Comparison of ENCODE assay signal across 17 cellular contexts in the genomic region with DNA sequence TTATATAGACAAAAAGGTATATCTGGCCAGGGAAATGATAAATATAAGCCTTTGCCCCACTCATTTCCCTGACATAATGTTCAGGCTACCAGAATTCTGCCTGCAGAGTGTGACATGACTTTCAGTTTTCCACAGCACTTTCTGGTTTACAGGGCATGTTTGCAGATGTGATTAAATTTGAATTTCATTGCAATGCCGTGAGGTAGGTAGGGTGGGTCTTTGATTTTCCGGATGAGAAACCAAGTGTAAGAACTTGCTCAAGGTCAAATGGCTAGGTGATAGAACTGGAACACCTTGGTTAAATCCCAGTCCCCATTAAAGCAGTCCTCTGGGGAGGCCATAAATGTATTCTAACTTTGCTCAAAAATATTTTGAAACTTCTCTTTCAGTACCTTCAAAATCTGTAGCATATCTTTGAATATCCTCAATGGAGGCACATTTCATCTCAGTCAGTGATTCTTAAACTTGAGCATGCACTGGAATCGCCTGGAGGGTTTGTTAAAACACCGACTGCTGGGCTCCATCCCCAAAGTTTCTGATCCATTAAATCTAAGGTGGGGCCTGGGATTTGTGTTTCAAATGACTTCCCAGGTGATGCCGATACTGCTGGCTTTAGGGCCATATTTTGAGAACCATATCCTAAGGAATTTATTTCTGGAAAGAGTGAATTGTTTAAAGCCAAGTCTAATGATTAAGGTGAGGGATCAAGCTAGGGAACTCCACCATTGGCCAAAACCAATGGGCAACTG. TPM values are rescaled to one million over a fixed set of nuclear protein-coding genes. Genes with fewer than 3 reads are reported as not detected.
DNase-seq lines count a peak whose midpoint lies in the region; ATAC-seq, FAIRE-seq and TF ChIP-seq lines count a peak whose summit lies in the region.
"Had no signal": no experiment of that assay in that cellular context is flagged by ENCODE, and none has a peak within 500 bp of the region (broad histone marks: within the 10 kb centered on the region; RNA-seq: fewer than 3 reads in every experiment).

No MANE protein-coding gene starts in this region.

- POLR2A ChIA-PET in A549 (lab: Yijun Ruan, JAX) (no interaction called here), HCT116 (lab: Charles Lee) (no interaction called here)

- no peak for TF ChIP-seq RAD21 in A549 (conservative IDR thresholded peaks at IDR 0.05 in 1 of 2, IDR thresholded peaks at IDR 0.05 in 1 of 2)
- no peak for TF ChIP-seq RAD21 in HCT116 (IDR thresholded peaks at IDR 0.05; ENCODE audit: low read depth)

- no peaks in the 10 kb centered on the region for H3K9me3 Mint-ChIP-seq in nephron
- H3K9me3 Mint-ChIP-seq in activated naive CD4-positive, alpha-beta T cell treated with anti-CD3 and anti-CD28 coated beads, Interleukin-2, amount 10 ng/mL, durations not matched to agents 7 days and 5 days: no peaks in the 10 kb centered on the region
- H3K9me3 Mint-ChIP-seq: CD4-positive, CD25-positive, alpha-beta regulatory T cell; CD8-positive, alpha-beta memory T cell had no signal

- H3K4me1 ChIP-seq in A549 (peaks cover 18% of the 10 kb centered on the region), HCT116 (ENCODE audit: control insufficient read depth in 1 of 2, insufficient read depth in 2 of 2, low read length in 2 of 2) (peaks cover 0 to 10% of the 10 kb centered on the region in 2 experiments; a peak in 2 of 4 replicates)

- H3K36me3 ChIP-seq in HCT116 (ENCODE audit: control insufficient read depth in 1 of 2, insufficient read depth in 2 of 2, low read length in 2 of 2) (no peaks in the 10 kb centered on the region), MG63 (no peaks in the 10 kb centered on the region)

- no peak for DNase-seq in A549 (ENCODE audit: low read depth in 1 of 2, low spot score in 1 of 2)
- no peak for DNase-seq in HCT116 (ENCODE audit: low read depth, low spot score)
- peak; percentile 36 for DNase-seq in kidney glomerular epithelial cell (lab: John Stamatoyannopoulos, UW)
- no peak for DNase-seq in MG63
- DNase-seq in GF-D8 (lab: John Stamatoyannopoulos, UW): no peak
- no peak for DNase-seq in GM03348 (ENCODE audit: low spot score)
- DNase-seq in activated naive CD4-positive, alpha-beta T cell treated with anti-CD3 and anti-CD28 coated beads, Interleukin-2, amount 10 ng/mL, durations not matched to agents 7 days and 5 days: no peak
- DNase-seq: 8988T; C1 segment of cervical spinal cord; CD4-positive, CD25-positive, alpha-beta regulatory T cell; CD8-positive, alpha-beta memory T cell; GOT3; H7 had no signal

- ATAC-seq in A549 (no peak), HCT116 (no peak)

- WGBS in A549 (ENCODE audit: missing lambda C conversion rate): 90% methylated on average over 5 of the region's 5 CpGs

- no peaks in the 10 kb centered on the region for H3K9me2 ChIP-seq in HCT116 (ENCODE audit: insufficient read depth)

- no peaks in the 10 kb centered on the region for H3K36me3 Mint-ChIP-seq in nephron (ENCODE audit: low read depth)
- H3K36me3 Mint-ChIP-seq in activated naive CD4-positive, alpha-beta T cell treated with anti-CD3 and anti-CD28 coated beads, Interleukin-2, amount 10 ng/mL, durations not matched to agents 7 days and 5 days: no peaks in the 10 kb centered on the region
- H3K36me3 Mint-ChIP-seq: CD4-positive, CD25-positive, alpha-beta regulatory T cell had no signal

- CTCF ChIA-PET in A549 (lab: Yijun Ruan, JAX): interaction anchor here (0.6 to 1.7 kb wide), 14 partner anchors 10 to 602 kb away, joined by 3 to 6 read pairs (median 3); no protein-coding TSS in a partner anchor
- CTCF ChIA-PET in HCT116 (lab: Charles Lee): interaction anchor here (1.3 to 1.5 kb wide), 2 partner anchors 89 to 640 kb away, joined by 3 read pairs; no protein-coding TSS in a partner anchor
- CTCF ChIA-PET in activated naive CD4-positive, alpha-beta T cell treated with anti-CD3 and anti-CD28 coated beads, Interleukin-2, amount 10 ng/mL, durations not matched to agents 7 days and 5 days (lab: Charles Lee): interaction anchor here (1.0 kb wide), 1 partner anchor 449 kb away, joined by 4 read pairs; no protein-coding TSS in a partner anchor

- H3K27me3 ChIP-seq in HCT116 (ENCODE audit: insufficient read depth, low read length) (no peaks in the 10 kb centered on the region), MG63 (no peaks in the 10 kb centered on the region)

- no peaks in the 10 kb centered on the region for H3K27me3 Mint-ChIP-seq in nephron (ENCODE audit: low read depth)
- H3K27me3 Mint-ChIP-seq in activated naive CD4-positive, alpha-beta T cell treated with anti-CD3 and anti-CD28 coated beads, Interleukin-2, amount 10 ng/mL, durations not matched to agents 7 days and 5 days: peaks cover 15% of the 10 kb centered on the region
- H3K27me3 Mint-ChIP-seq: B cell; CD4-positive, CD25-positive, alpha-beta regulatory T cell had no signal

- no peaks in the 10 kb centered on the region for H3K79me2 ChIP-seq in HCT116 (ENCODE audit: insufficient read depth, low read length)

- BruUV-seq in HCT116 (replicated peaks; lab: Mats Ljungman, UMichigan): no TSS peak

- TF ChIP-seq POLR2A in A549 (IDR thresholded peaks at IDR 0.05; ENCODE audit: low read length) (no peak), HCT116 (IDR thresholded peaks at IDR 0.05; ENCODE audit: borderline replicate concordance, extremely low read depth, insufficient read depth, insufficient read length) (no peak)

- H2AFZ ChIP-seq in HCT116 (ENCODE audit: low read depth, low read length, poor library complexity, severe bottlenecking): no peak overlapping the region

- intact Hi-C loops in HCT116 (cut with micrococcal nuclease): loop anchor here (1.0 kb wide), 2 partner anchors 590 to 646 kb away; no protein-coding TSS in a partner anchor

- RAD21 ChIA-PET in HCT116 (lab: Charles Lee; ENCODE audit: low non-redundant PET in 1 of 2, low total read pairs in 2 of 2, uncharacterized antibody in 2 of 2, unreplicated experiment in 2 of 2): no interaction called here

- H3K27ac ChIP-seq in A549: peak overlapping the region; percentile 30 to 79; a peak in 5 of 6 replicates
- no peak overlapping the region for H3K27ac ChIP-seq in HCT116 (ENCODE audit: low read depth, low read length)

- H3K4me3 Mint-ChIP-seq in nephron: no peak overlapping the region
- no peak overlapping the region for H3K4me3 Mint-ChIP-seq in activated naive CD4-positive, alpha-beta T cell treated with anti-CD3 and anti-CD28 coated beads, Interleukin-2, amount 10 ng/mL, durations not matched to agents 7 days and 5 days
- H3K4me3 Mint-ChIP-seq: B cell; CD4-positive, CD25-positive, alpha-beta regulatory T cell; CD8-positive, alpha-beta memory T cell had no signal

- FAIRE-seq in A549 (lab: Jason Lieb, UNC): no peak
- FAIRE-seq: D721Med, G401.6 had no signal

- no peak for TF ChIP-seq CTCF in A549 (IDR thresholded peaks at IDR 0.05)
- TF ChIP-seq CTCF in HCT116 (IDR thresholded peaks at IDR 0.05 in 2 of 3, conservative IDR thresholded peaks at IDR 0.05 in 1 of 3; ENCODE audit: borderline replicate concordance in 1 of 3, insufficient read depth in 1 of 3, low read depth in 2 of 3, low read length in 2 of 3): no peak
- no peak for TF ChIP-seq CTCF in nephron (IDR thresholded peaks at IDR 0.05; ENCODE audit: unreplicated experiment in 3 of 3)

- H3K4me3 ChIP-seq in A549 (no peak overlapping the region), HCT116 (replicated peaks in 1 of 2; ENCODE audit: low read depth in 1 of 2, low read length in 2 of 2) (no peak overlapping the region), MG63 (no peak overlapping the region)

- H3K9ac ChIP-seq in HCT116 (ENCODE audit: low read length): no peak overlapping the region

- no peaks in the 10 kb centered on the region for H3K4me1 Mint-ChIP-seq in nephron
- H3K4me1 Mint-ChIP-seq in activated naive CD4-positive, alpha-beta T cell treated with anti-CD3 and anti-CD28 coated beads, Interleukin-2, amount 10 ng/mL, durations not matched to agents 7 days and 5 days: peaks cover 2% of the 10 kb centered on the region
- H3K4me1 Mint-ChIP-seq: B cell; CD4-positive, CD25-positive, alpha-beta regulatory T cell; CD8-positive, alpha-beta memory T cell had no signal

- H3K4me2 ChIP-seq in A549 (no peak overlapping the region), HCT116 (ENCODE audit: low read length) (no peak overlapping the region)

- no peaks in the 10 kb centered on the region for H4K20me1 ChIP-seq in HCT116 (ENCODE audit: insufficient read depth)

- H3K9me3 ChIP-seq in A549 (no peaks in the 10 kb centered on the region), HCT116 (ENCODE audit: control insufficient read depth in 1 of 2, insufficient read depth in 1 of 2, low read depth in 1 of 2, low read length in 2 of 2) (no peaks in the 10 kb centered on the region), MG63 (peaks cover 1% of the 10 kb centered on the region; the same call in 1 of the 2 replicates)

- H3K27ac Mint-ChIP-seq in nephron: peak overlapping the region; percentile 24 to 86 (median 68)
- H3K27ac Mint-ChIP-seq in activated naive CD4-positive, alpha-beta T cell treated with anti-CD3 and anti-CD28 coated beads, Interleukin-2, amount 10 ng/mL, durations not matched to agents 7 days and 5 days: no peak overlapping the region
- H3K27ac Mint-ChIP-seq: B cell had no signal

- no peak for TF ChIP-seq EP300 in A549 (IDR thresholded peaks at IDR 0.05)

TF ChIP-seq in A549, 52 proteins besides CTCF, POLR2A, EP300 and RAD21 (continues in another document):
- TF ChIP-seq ZSCAN20 (CRISPR knock-in tag; IDR thresholded peaks at IDR 0.05): no peak
- TF ChIP-seq HDAC2 (IDR thresholded peaks at IDR 0.05): no peak
- TF ChIP-seq RCOR1 (IDR thresholded peaks at IDR 0.05; ENCODE audit: low read depth, low read length): no peak
- no peak for TF ChIP-seq POLR2AphosphoS2 (conservative IDR thresholded peaks at IDR 0.05; ENCODE audit: low read length)
- TF ChIP-seq TFCP2L1 (CRISPR knock-in tag; IDR thresholded peaks at IDR 0.05): no peak

TF ChIP-seq in HCT116, 20 proteins besides CTCF, POLR2A, EP300 and RAD21:
- TF ChIP-seq, protein P1, sequence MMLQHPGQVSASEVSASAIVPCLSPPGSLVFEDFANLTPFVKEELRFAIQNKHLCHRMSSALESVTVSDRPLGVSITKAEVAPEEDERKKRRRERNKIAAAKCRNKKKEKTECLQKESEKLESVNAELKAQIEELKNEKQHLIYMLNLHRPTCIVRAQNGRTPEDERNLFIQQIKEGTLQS (IDR thresholded peaks at IDR 0.05): 0 out of 2 replicates have a peak, but pooled peaks have one; percentile 6
- TF ChIP-seq FOSL1 (IDR thresholded peaks at IDR 0.05; ENCODE audit: low read depth): no peak
TF ChIP-seq in HCT116: peak in this region for 1.

RNA-seq across cellular contexts. Expression of a gene that starts 35.0 kb away (rescaled TPM):
- polyA plus RNA-seq in A549 (2011; rRNA removed) (171 and 287 TPM in 2 replicates), A549 (2017; fragmentation: RNase III; extraction: RNeasy Plus Mini Kit Qiagen cat#74134 plus additional on column Dnase treatment) (492 to 595 TPM (median 497 TPM) in 3 replicates)
- polyA plus RNA-seq in A549 (2012; cell fraction: cytosol; rRNA removed): 89.0 and 108 TPM in 2 replicates
- 16.2 and 28.5 TPM in 2 replicates for polyA plus RNA-seq in A549 (2012; cell fraction: nucleus; rRNA removed)
- 11.8 and 17.2 TPM in 2 replicates for polyA minus RNA-seq in A549 (2011; rRNA and poly(A)+ RNA removed)
- 66.3 TPM for total RNA-seq in HCT116 (2021; ENCODE audit: unreplicated experiment)
- polyA plus RNA-seq in HCT116 (2012): 26.1 and 35.9 TPM in 2 replicates
- 166 and 232 TPM in 2 replicates for total RNA-seq in MG63 (2014; rRNA removed; shearing (Covaris generic); ENCODE audit: low replicate concordance)
